8 cellular contexts compared by ENCODE assay signal in the genomic region with DNA sequence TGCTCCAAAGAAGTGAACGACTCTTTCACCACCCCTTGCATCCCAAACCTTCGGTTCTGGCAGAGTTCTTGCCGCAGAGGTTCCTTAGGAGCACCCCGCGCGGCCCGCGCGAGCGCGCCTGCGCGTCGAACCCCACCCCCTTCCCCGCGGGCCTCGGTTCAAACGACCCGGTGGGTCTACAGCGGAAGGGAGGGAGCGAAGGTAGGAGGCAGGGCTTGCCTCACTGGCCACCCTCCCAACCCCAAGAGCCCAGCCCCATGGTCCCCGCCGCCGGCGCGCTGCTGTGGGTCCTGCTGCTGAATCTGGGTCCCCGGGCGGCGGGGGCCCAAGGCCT. TPM values are rescaled to one million over a fixed set of nuclear protein-coding genes. Genes with fewer than 3 reads are reported as not detected.
DNase-seq lines count a peak whose midpoint lies in the region; ATAC-seq and TF ChIP-seq lines count a peak whose summit lies in the region.

A gene with protein sequence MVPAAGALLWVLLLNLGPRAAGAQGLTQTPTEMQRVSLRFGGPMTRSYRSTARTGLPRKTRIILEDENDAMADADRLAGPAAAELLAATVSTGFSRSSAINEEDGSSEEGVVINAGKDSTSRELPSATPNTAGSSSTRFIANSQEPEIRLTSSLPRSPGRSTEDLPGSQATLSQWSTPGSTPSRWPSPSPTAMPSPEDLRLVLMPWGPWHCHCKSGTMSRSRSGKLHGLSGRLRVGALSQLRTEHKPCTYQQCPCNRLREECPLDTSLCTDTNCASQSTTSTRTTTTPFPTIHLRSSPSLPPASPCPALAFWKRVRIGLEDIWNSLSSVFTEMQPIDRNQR (plus strand): TSS at position 161 of the 334 bp plus-strand sequence. CDS start 97 bp downstream, at position 258.

- intact Hi-C loops in activated CD4-positive, alpha-beta T cell treated with anti-CD3 and anti-CD28 coated beads, Interleukin-2, amount 10 ng/mL, durations not matched to agents 24 days and 14 days (cut with micrococcal nuclease): loop anchor here (2.0 kb wide), 2 partner anchors 23 to 39 kb away; a partner anchor contains a TSS
- intact Hi-C loops in dorsolateral prefrontal cortex (cut with DNase I): loop anchor here in 1 of 2 donors (5.0 kb wide), 1 partner anchor 100 kb away; a partner anchor contains a TSS

- peaks cover 21% of the 10 kb centered on the region for H3K36me3 Mint-ChIP-seq in activated CD4-positive, alpha-beta T cell treated with anti-CD3 and anti-CD28 coated beads, Interleukin-2, amount 10 ng/mL, durations not matched to agents 24 days and 14 days (ENCODE audit: low read depth)

- H3K4me3 ChIP-seq in GM06990 (replicated peaks; ENCODE audit: low read depth, low read length) (peak within 1 kb of the TSS; percentile 68), dorsolateral prefrontal cortex (peak within 1 kb of the TSS; percentile 66 to 99 (median 88))

- H3K27me3 ChIP-seq in GM06990 (replicated peaks; ENCODE audit: control insufficient read depth, insufficient read depth, low read length) (no peaks in the 10 kb centered on the region), dorsolateral prefrontal cortex (no peaks in the 10 kb centered on the region)

- no peaks in the 10 kb centered on the region for H3K27me3 Mint-ChIP-seq in activated CD4-positive, alpha-beta T cell treated with anti-CD3 and anti-CD28 coated beads, Interleukin-2, amount 10 ng/mL, durations not matched to agents 24 days and 14 days

- TF ChIP-seq CTCF in GM06990 (IDR thresholded peaks at IDR 0.05; ENCODE audit: insufficient read depth, low read length, poor library complexity, severe bottlenecking) (no peak), dorsolateral prefrontal cortex (IDR thresholded peaks at IDR 0.05 in 54 of 56, conservative IDR thresholded peaks at IDR 0.05 in 2 of 56; ENCODE audit: low read depth in 1 of 56, partially characterized antibody in 56 of 56) (peak in 13 of 56 donors; percentile 9 to 32 (median 19))

- H3K9me3 Mint-ChIP-seq in activated CD4-positive, alpha-beta T cell treated with anti-CD3 and anti-CD28 coated beads, Interleukin-2, amount 10 ng/mL, durations not matched to agents 24 days and 14 days: no peaks in the 10 kb centered on the region

- H3K27ac Mint-ChIP-seq in activated CD4-positive, alpha-beta T cell treated with anti-CD3 and anti-CD28 coated beads, Interleukin-2, amount 10 ng/mL, durations not matched to agents 24 days and 14 days: peak within 1 kb of the TSS; percentile 84

- H3K4me3 Mint-ChIP-seq in activated CD4-positive, alpha-beta T cell treated with anti-CD3 and anti-CD28 coated beads, Interleukin-2, amount 10 ng/mL, durations not matched to agents 24 days and 14 days: peak within 1 kb of the TSS; percentile 93

- DNase-seq in GM06990 (ENCODE audit: extremely low read depth, insufficient read length) (peak; percentile 80), NCI-H2171 (lab: John Stamatoyannopoulos, UW) (peak; percentile 50), dorsolateral prefrontal cortex (peak; percentile 58 to 84 (median 64)), left lobe of liver (ENCODE audit: low spot score) (peak; percentile 79), NK-92 (lab: John Stamatoyannopoulos, UW; ENCODE audit: unreplicated experiment) (no peak)
- DNase-seq in activated CD4-positive, alpha-beta T cell treated with anti-CD3 and anti-CD28 coated beads, Interleukin-2, amount 10 ng/mL, durations not matched to agents 24 days and 14 days: peak; percentile 88
- peak; percentile 51 to 59 for DNase-seq in stimulated activated CD4-positive, alpha-beta T cell treated with anti-CD3 and anti-CD28 coated beads, Interleukin-4, amount 100 ng/mL, for 4 hours

- ATAC-seq in HG02610 (IDR thresholded peaks at IDR 0.05; ENCODE audit: unreplicated experiment): peak; percentile 53
- peak; percentile 80 for ATAC-seq in left lobe of liver

- peaks cover 49% of the 10 kb centered on the region for H3K4me1 Mint-ChIP-seq in activated CD4-positive, alpha-beta T cell treated with anti-CD3 and anti-CD28 coated beads, Interleukin-2, amount 10 ng/mL, durations not matched to agents 24 days and 14 days

- peaks cover 2% of the 10 kb centered on the region for H3K36me3 ChIP-seq in GM06990 (ENCODE audit: control insufficient read depth, insufficient read depth, low read length)

- peak within 1 kb of the TSS; percentile 83 to 99 (median 94) for H3K27ac ChIP-seq in dorsolateral prefrontal cortex

RNA-seq across cellular contexts. Expression of the gene that starts here (rescaled TPM):
- 1.0 and 1.2 TPM in 2 replicates for total RNA-seq in activated CD4-positive, alpha-beta T cell treated with anti-CD3 and anti-CD28 coated beads, Interleukin-2, amount 10 ng/mL, durations not matched to agents 24 days and 14 days
- total RNA-seq in dorsolateral prefrontal cortex (10 to 100 TPM in 2 of 120 experiments, 1 to 10 TPM in 118; 1.8 to 11.6 (median 4.8) TPM), left lobe of liver (4.3 TPM)
